24 cellular contexts compared by ENCODE assay signal in the genomic region with DNA sequence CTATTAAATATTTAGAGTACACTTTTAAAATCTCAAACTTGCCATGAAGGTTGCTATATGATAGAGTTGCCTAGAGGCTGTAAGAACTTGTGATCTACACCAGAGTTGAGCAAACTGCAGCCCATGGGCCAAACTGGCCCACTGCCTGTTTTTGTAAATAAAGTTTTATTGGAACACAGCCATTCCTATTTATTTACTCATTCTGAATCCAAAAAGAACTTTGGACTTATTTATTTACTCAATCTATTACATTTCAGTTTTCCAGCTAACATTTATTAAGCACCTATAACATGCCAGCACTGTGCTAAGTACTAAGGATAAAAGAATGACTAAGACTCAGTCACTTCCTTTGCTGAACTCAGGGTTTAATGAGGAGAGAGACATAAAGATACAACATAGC.
"Had no signal": no experiment of that assay in that cellular context is flagged by ENCODE, and none has a peak within 500 bp of the region (broad histone marks: within the 10 kb centered on the region; RNA-seq: fewer than 3 reads in every experiment).

No MANE protein-coding gene starts in this region.

- H3K4me1 Mint-ChIP-seq: memory B cell had no signal

- H3K9me3 ChIP-seq: neutrophil, ovary, sigmoid colon, thoracic aorta had no signal

- H3K27me3 ChIP-seq: cardiac muscle cell, neutrophil, ovary, sigmoid colon had no signal

- H3K36me3 ChIP-seq: cardiac muscle cell, neutrophil, ovary, sigmoid colon, thoracic aorta had no signal

- H3K9me3 Mint-ChIP-seq: T-helper 1 cell treated with Interleukin-12 subunit alpha and Interleukin-12 subunit beta and Interleukin-4 antibody, amounts not matched to agents 30 μg/mL and 1 μg/mL, for 36 hours had no signal

- H3K4me3 Mint-ChIP-seq: activated naive CD4-positive, alpha-beta T cell treated with anti-CD3 and anti-CD28 coated beads for 36 hours; activated T-cell treated with anti-CD3 and anti-CD28 coated beads, Interleukin-2, amount 50 U/mL, for 72 hours; memory B cell; nephron; T-helper 1 cell treated with Interleukin-12 subunit alpha and Interleukin-12 subunit beta and Interleukin-4 antibody, amounts not matched to agents 30 μg/mL and 1 μg/mL, for 36 hours; type B pancreatic cell had no signal

- H3K36me3 Mint-ChIP-seq: memory B cell, type B pancreatic cell had no signal

- H3K27ac Mint-ChIP-seq: activated naive CD4-positive, alpha-beta T cell treated with anti-CD3 and anti-CD28 coated beads for 36 hours; activated T-cell treated with anti-CD3 and anti-CD28 coated beads, Interleukin-2, amount 50 U/mL, for 72 hours; memory B cell; nephron; T-helper 1 cell treated with Interleukin-12 subunit alpha and Interleukin-12 subunit beta and Interleukin-4 antibody, amounts not matched to agents 30 μg/mL and 1 μg/mL, for 36 hours; type B pancreatic cell had no signal

- ATAC-seq: activated T-cell treated with anti-CD3 and anti-CD28 coated beads, Interleukin-2, amount 50 U/mL, for 72 hours; esophagus mucosa; left cardiac atrium had no signal

- H3K4me1 ChIP-seq: sigmoid colon had no signal

- DNase-seq: activated CD4-positive, alpha-beta T cell treated with anti-CD3 and anti-CD28 coated beads for 4 hours; activated CD4-positive, alpha-beta T cell treated with anti-CD3 and anti-CD28 coated beads, Interleukin-2, amount 50 U/mL, for 48 hours; activated CD4-positive, CD25-positive, alpha-beta regulatory T cell; activated effector memory CD4-positive, alpha-beta T cell treated with Interleukin-2 at 50 U/mL for 16 hours; activated naive CD4-positive, alpha-beta T cell treated with anti-CD3 and anti-CD28 coated beads for 36 hours; activated T-cell treated with anti-CD3 and anti-CD28 coated beads, Interleukin-2, amount 50 U/mL, for 72 hours; amygdala; cortex of kidney; glutamatergic neuron; hypothalamus; left cardiac atrium; ovary; sigmoid colon; stimulated activated CD4-positive, alpha-beta T cell treated with anti-CD3 and anti-CD28 coated beads, Interleukin-2, amount 100 ng/mL, for 48 hours; stimulated activated naive CD4-positive, alpha-beta T cell; T1000 had no signal

- H3K27ac ChIP-seq: cardiac muscle cell, neutrophil, ovary, sigmoid colon, thoracic aorta had no signal

- H3K4me3 ChIP-seq: cardiac muscle cell, ovary, sigmoid colon, thoracic aorta had no signal
